Comparison of ENCODE assay signal across 22 cellular contexts in the genomic region with DNA sequence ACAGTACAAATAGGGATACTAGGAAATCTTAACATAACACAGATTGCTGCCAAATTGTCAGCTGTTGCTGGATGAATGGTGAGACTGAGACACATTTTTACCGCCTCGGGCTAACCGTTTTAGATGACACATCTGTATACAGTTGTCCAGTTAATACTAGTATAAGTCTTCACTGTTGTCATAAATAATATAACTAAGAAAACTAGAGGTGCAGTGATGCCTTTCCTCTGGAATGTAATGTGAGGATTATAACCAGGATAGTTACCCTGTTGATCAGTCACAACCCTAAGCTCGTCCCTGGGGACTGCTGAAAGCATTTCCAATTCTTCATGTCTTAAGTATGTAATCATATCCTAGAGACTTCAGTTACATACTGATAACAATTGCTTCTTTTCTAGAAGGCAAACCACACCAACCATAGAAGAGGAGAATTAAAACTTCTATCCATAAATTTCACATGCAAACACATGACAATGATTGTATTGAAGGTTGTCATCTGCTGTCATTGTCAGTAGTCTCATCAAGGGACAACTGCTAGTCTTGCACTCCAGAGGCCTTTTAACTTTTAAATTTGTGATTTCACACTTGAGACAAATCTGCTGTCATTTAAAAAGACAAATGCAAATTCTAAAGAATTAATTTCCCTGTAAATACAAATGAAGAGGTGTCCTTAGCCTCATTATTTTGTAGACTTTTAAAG.
DNase-seq lines count a peak whose midpoint lies in the region; ATAC-seq, FAIRE-seq and TF ChIP-seq lines count a peak whose summit lies in the region.
"Had no signal": no experiment of that assay in that cellular context is flagged by ENCODE, and none has a peak within 500 bp of the region (broad histone marks: within the 10 kb centered on the region; RNA-seq: fewer than 3 reads in every experiment).

No MANE protein-coding gene starts in this region.

- intact Hi-C loops in IMR-90 (cut with micrococcal nuclease), result no loop called here

- POLR2A ChIA-PET in IMR-90 (lab: Charles Lee; ENCODE audit: unreplicated experiment), result no interaction called here

- no CpG with 5 or more reads among the region's 4 CpGs for WGBS in IMR-90 (ENCODE audit: extremely low coverage in 2 of 2, insufficient read length in 1 of 2), 2 experiments

- H3K27me3 Mint-ChIP-seq in nephron (ENCODE audit: low read depth), result no peaks in the 10 kb centered on the region
- H3K27me3 Mint-ChIP-seq: activated naive CD8-positive, alpha-beta T cell treated with anti-CD3 and anti-CD28 coated beads, Interleukin-2, amount 10 ng/mL, durations not matched to agents 7 days and 5 days had no signal

- no peak overlapping the region for H4K91ac ChIP-seq in IMR-90 (ENCODE audit: insufficient read depth, low read depth, low read length)

- H2AK9ac ChIP-seq in IMR-90 (replicated peaks; ENCODE audit: low read depth, low read length, poor library complexity), result no peak overlapping the region

- H3K36me3 ChIP-seq in IMR-90 (ENCODE audit: control insufficient read depth, insufficient read depth, low read length), result no peaks in the 10 kb centered on the region
- H3K36me3 ChIP-seq in H7 (replicated peaks; ENCODE audit: control insufficient read depth, insufficient read depth, low read length), result no peaks in the 10 kb centered on the region
- H3K36me3 ChIP-seq: gastrocnemius medialis, thoracic aorta had no signal

- no peaks in the 10 kb centered on the region for H3K36me3 Mint-ChIP-seq in nephron (ENCODE audit: low read depth)
- H3K36me3 Mint-ChIP-seq: activated naive CD8-positive, alpha-beta T cell treated with anti-CD3 and anti-CD28 coated beads, Interleukin-2, amount 10 ng/mL, durations not matched to agents 7 days and 5 days had no signal

- no peak overlapping the region for H3K4me3 Mint-ChIP-seq in nephron
- H3K4me3 Mint-ChIP-seq: activated naive CD8-positive, alpha-beta T cell treated with anti-CD3 and anti-CD28 coated beads, Interleukin-2, amount 10 ng/mL, durations not matched to agents 7 days and 5 days had no signal

- no peaks in the 10 kb centered on the region for H3K27me3 ChIP-seq in IMR-90 (ENCODE audit: control insufficient read depth, insufficient read depth, low read length)
- no peaks in the 10 kb centered on the region for H3K27me3 ChIP-seq in H7 (ENCODE audit: control insufficient read depth, insufficient read depth, low read length)
- H3K27me3 ChIP-seq: gastrocnemius medialis had no signal

- H2BK120ac ChIP-seq in IMR-90 (ENCODE audit: low read depth, low read length), result no peak overlapping the region

- H3K4me1 Mint-ChIP-seq in nephron, result peaks cover 32% of the 10 kb centered on the region
- H3K4me1 Mint-ChIP-seq: activated naive CD8-positive, alpha-beta T cell treated with anti-CD3 and anti-CD28 coated beads, Interleukin-2, amount 10 ng/mL, durations not matched to agents 7 days and 5 days had no signal

- H2AK5ac ChIP-seq in IMR-90 (ENCODE audit: low read depth, low read length), result no peak overlapping the region

- TF ChIP-seq CTCF in IMR-90 (conservative IDR thresholded peaks at IDR 0.05; ENCODE audit: low read depth, low read length), result no peak
- no peak for TF ChIP-seq CTCF in nephron (IDR thresholded peaks at IDR 0.05; ENCODE audit: unreplicated experiment in 3 of 3)

- H3K4me3 ChIP-seq in IMR-90 (ENCODE audit: insufficient read depth, low read depth, low read length) (no peak overlapping the region), H7 (ENCODE audit: insufficient read depth, low read depth, low read length) (no peak overlapping the region)
- H3K4me3 ChIP-seq: gastrocnemius medialis, skin epidermis, thoracic aorta had no signal

- H3K9ac ChIP-seq in IMR-90 (ENCODE audit: low read depth, low read length), result no peak overlapping the region
- H3K9ac ChIP-seq: parathyroid adenoma had no signal

- TF ChIP-seq POLR2A in IMR-90 (IDR thresholded peaks at IDR 0.05; ENCODE audit: low read depth, low read length), result no peak

- H4K5ac ChIP-seq in IMR-90 (ENCODE audit: low read depth, low read length), result no peak overlapping the region

- H3K9me1 ChIP-seq in IMR-90 (ENCODE audit: insufficient read depth, low read length), result no peaks in the 10 kb centered on the region

- CTCF ChIA-PET in IMR-90 (lab: Yijun Ruan, JAX), result no interaction called here

- dilution Hi-C loops in IMR-90 (cut with HindIII; ENCODE audit: low sequenced_read_pairs, unreplicated experiment), result no loop called here

- H3K4me2 ChIP-seq in IMR-90 (ENCODE audit: low read depth, low read length), result no peak overlapping the region

- in situ Hi-C loops in IMR-90 (cut with MboI; ENCODE audit: low sequenced_read_pairs), result no loop called here

- no peak overlapping the region for H3K18ac ChIP-seq in IMR-90 (ENCODE audit: low read depth, low read length)

- no peak overlapping the region for H3K4ac ChIP-seq in IMR-90 (ENCODE audit: low read depth, low read length)

- FAIRE-seq in HTR-8/SVneo (lab: Jason Lieb, UNC), result no peak
- FAIRE-seq: TTC549 had no signal

- no peak overlapping the region for H3K14ac ChIP-seq in IMR-90 (replicated peaks; ENCODE audit: low read depth, low read length)

- no peaks in the 10 kb centered on the region for H4K20me1 ChIP-seq in IMR-90 (ENCODE audit: insufficient read depth, low read length)

- no peak overlapping the region for H2BK5ac ChIP-seq in IMR-90 (ENCODE audit: low read depth, low read length, poor library complexity, severe bottlenecking)

- H3K23ac ChIP-seq in IMR-90 (ENCODE audit: low read depth, low read length), result no peak overlapping the region

- no peaks in the 10 kb centered on the region for H3K79me1 ChIP-seq in IMR-90 (ENCODE audit: low read depth in 1 of 2, low read length in 2 of 2)

- no peak overlapping the region for H3K27ac ChIP-seq in IMR-90 (ENCODE audit: insufficient read depth, low read length)
- H3K27ac ChIP-seq: C4-2B, gastrocnemius medialis, parathyroid adenoma, skin epidermis, thoracic aorta had no signal

- H4K8ac ChIP-seq in IMR-90 (ENCODE audit: low read depth in 2 of 2, low read length in 2 of 2), result no peak overlapping the region

- no peak overlapping the region for H2BK20ac ChIP-seq in IMR-90 (ENCODE audit: low read depth, low read length)

- peak overlapping the region; percentile 26 to 79 (median 63) for H3K27ac Mint-ChIP-seq in nephron
- H3K27ac Mint-ChIP-seq: activated naive CD8-positive, alpha-beta T cell treated with anti-CD3 and anti-CD28 coated beads, Interleukin-2, amount 10 ng/mL, durations not matched to agents 7 days and 5 days had no signal

- H3K9me3 Mint-ChIP-seq in nephron, result peaks cover 4% of the 10 kb centered on the region
- H3K9me3 Mint-ChIP-seq: activated naive CD8-positive, alpha-beta T cell treated with anti-CD3 and anti-CD28 coated beads, Interleukin-2, amount 10 ng/mL, durations not matched to agents 7 days and 5 days had no signal

- peak; percentile 30 for DNase-seq in D341Med (ENCODE audit: low spot score)
- peak; percentile 56 for DNase-seq in IMR-90
- DNase-seq in dedifferentiated amniotic fluid mesenchymal stem cell (ENCODE audit: extremely low spot score), result peak; percentile 76
- no peak for DNase-seq in H7
- no peak for DNase-seq in NCI-H2029 (lab: John Stamatoyannopoulos, UW)
- DNase-seq in HTR-8/SVneo (ENCODE audit: insufficient read length, low spot score), result no peak
- DNase-seq in hippocampal formation (lab: John Stamatoyannopoulos, UW), result no peak
- DNase-seq: activated CD4-positive, alpha-beta T cell treated with anti-CD3 and anti-CD28 coated beads, Interleukin-2, amount 50 U/mL, for 1 hour; activated naive CD8-positive, alpha-beta T cell treated with anti-CD3 and anti-CD28 coated beads, Interleukin-2, amount 10 ng/mL, durations not matched to agents 7 days and 5 days; activated T-cell treated with anti-CD3 and anti-CD28 coated beads, Interleukin-2, amount 50 U/mL, for 48 hours; caudate nucleus; DMS53; effector CD8-positive, alpha-beta T cell; gastrocnemius medialis; NCI-H1048; NCI-H345 had no signal

- no peak overlapping the region for H3K56ac ChIP-seq in IMR-90 (ENCODE audit: extremely low read depth, insufficient read depth, low read length)

- ATAC-seq in IMR-90 (ENCODE audit: low read depth), result peak; percentile 96
- ATAC-seq: gastrocnemius medialis had no signal

- H2BK15ac ChIP-seq in IMR-90 (ENCODE audit: low read depth, low read length), result no peak overlapping the region

- no peaks in the 10 kb centered on the region for H3K9me3 ChIP-seq in IMR-90 (ENCODE audit: control insufficient read depth, insufficient read depth, low read length)
- H3K9me3 ChIP-seq: gastrocnemius medialis, thoracic aorta had no signal

- H3K4me1 ChIP-seq in IMR-90 (ENCODE audit: control insufficient read depth, insufficient read depth, low read length), result no peaks in the 10 kb centered on the region
- H3K4me1 ChIP-seq: gastrocnemius medialis, parathyroid adenoma had no signal

- BruUV-seq in IMR-90 (replicated peaks; lab: Mats Ljungman, UMichigan), result no TSS peak

- H2AFZ ChIP-seq in IMR-90 (replicated peaks; ENCODE audit: low read length, poor library complexity), result no peak overlapping the region
- H2AFZ ChIP-seq: parathyroid adenoma had no signal

- no peak for TF ChIP-seq RAD21 in IMR-90 (IDR thresholded peaks at IDR 0.05; ENCODE audit: low read length)

TF ChIP-seq in IMR-90, 13 proteins besides CTCF, POLR2A, EP300 and RAD21:
- TF ChIP-seq FOS (IDR thresholded peaks at IDR 0.05; ENCODE audit: low read depth, low read length) (no peak), RFX5 (IDR thresholded peaks at IDR 0.05; ENCODE audit: low read depth, low read length) (no peak), NFE2L2 (IDR thresholded peaks at IDR 0.05; ENCODE audit: low read depth, low read length) (no peak), CHD1 (IDR thresholded peaks at IDR 0.05; ENCODE audit: low read depth, low read length) (no peak), BHLHE40 (IDR thresholded peaks at IDR 0.05; ENCODE audit: low read depth, low read length) (no peak), RCOR1 (IDR thresholded peaks at IDR 0.05; ENCODE audit: insufficient replicate concordance, low read length) (no peak), MAZ (IDR thresholded peaks at IDR 0.05; ENCODE audit: borderline replicate concordance, low read depth, low read length) (no peak), MXI1 (IDR thresholded peaks at IDR 0.05; ENCODE audit: borderline replicate concordance, low read depth, low read length) (no peak), MAFK (IDR thresholded peaks at IDR 0.05; ENCODE audit: low read depth, low read length) (no peak)
- TF ChIP-seq, protein P1, sequence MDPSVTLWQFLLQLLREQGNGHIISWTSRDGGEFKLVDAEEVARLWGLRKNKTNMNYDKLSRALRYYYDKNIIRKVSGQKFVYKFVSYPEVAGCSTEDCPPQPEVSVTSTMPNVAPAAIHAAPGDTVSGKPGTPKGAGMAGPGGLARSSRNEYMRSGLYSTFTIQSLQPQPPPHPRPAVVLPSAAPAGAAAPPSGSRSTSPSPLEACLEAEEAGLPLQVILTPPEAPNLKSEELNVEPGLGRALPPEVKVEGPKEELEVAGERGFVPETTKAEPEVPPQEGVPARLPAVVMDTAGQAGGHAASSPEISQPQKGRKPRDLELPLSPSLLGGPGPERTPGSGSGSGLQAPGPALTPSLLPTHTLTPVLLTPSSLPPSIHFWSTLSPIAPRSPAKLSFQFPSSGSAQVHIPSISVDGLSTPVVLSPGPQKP (IDR thresholded peaks at IDR 0.05; ENCODE audit: borderline replicate concordance, low read depth, low read length), result no peak

Comparison
In these comparisons a context has a peak if more than half of its experiments do, and no peak if none do; other contexts are left out.
1. DNase-seq: peak in D341Med (single experiment), IMR-90 (single experiment) and dedifferentiated amniotic fluid mesenchymal stem cell (single experiment); none in H7 (single experiment), NCI-H2029 (single experiment), HTR-8/SVneo (single experiment) and hippocampal formation (0 of 2).